Comparison of ENCODE assay signal across 8 cellular contexts in the genomic region with DNA sequence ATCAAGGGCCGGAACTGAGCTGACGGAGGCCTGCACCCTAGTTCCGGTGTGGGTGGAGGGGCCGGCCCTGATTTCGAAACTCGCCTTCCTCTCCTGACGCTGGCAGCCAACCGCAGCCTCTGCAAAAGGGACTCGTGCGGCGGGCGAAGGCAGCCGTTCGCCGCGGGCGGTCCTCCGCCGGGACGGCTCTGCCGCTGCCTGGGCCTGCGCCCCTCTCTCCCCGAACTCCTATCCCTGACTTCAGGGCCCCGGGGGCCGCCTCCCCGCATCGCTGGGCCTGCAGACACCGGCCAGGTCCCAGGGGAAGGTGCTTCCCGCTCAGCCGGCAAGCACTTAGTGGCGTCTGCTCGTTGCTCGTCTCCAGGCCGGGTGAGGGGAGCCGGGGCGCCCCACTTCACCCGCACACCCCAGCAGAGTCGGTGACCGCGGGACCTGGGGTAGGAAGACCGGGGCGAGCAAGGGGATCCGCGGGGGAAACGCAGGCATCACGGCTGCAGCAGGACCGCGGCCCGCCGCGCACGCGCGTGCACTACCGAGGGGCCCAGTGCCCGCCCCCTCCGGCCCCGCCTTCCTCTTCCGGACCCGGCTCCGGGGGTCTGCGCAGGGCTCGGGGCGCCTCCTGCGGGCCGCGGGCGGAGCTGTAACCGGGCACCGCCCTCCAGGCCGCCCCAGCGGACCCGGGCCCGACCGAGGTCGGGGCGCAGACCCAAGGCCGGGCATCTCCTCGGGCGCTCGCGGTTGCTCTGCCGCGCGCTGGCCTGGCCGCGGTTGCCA. TPM values are rescaled to one million over a fixed set of nuclear protein-coding genes. Genes with fewer than 3 reads are reported as not detected.
DNase-seq lines count a peak whose midpoint lies in the region; TF ChIP-seq lines count a peak whose summit lies in the region.

No MANE protein-coding gene starts in this region.

- in situ Hi-C loops in SK-MEL-5 (cut with HindIII; ENCODE audit: low pct_unique_long_range_greater_than_20kb, low sequenced_read_pairs), result no loop called here

- H3K36me3 Mint-ChIP-seq in activated naive CD4-positive, alpha-beta T cell treated with anti-CD3 and anti-CD28 coated beads, Interleukin-2, amount 50 U/mL, for 24 hours, result peaks cover 2% of the 10 kb centered on the region
- no peaks in the 10 kb centered on the region for H3K36me3 Mint-ChIP-seq in glutamatergic neuron (ENCODE audit: unreplicated experiment)
- H3K36me3 Mint-ChIP-seq in osteocyte (ENCODE audit: unreplicated experiment), result peaks cover 5% of the 10 kb centered on the region

- H3K4me3 ChIP-seq in GM06990 (replicated peaks; ENCODE audit: low read depth, low read length) (peak overlapping the region; percentile 91), MM.1S (ENCODE audit: low read length) (peak overlapping the region; percentile 100), thymus (ENCODE audit: low read length) (peak overlapping the region; percentile 71)

- H3K9me3 ChIP-seq in MM.1S (replicated peaks; ENCODE audit: insufficient read depth, low read length), result no peaks in the 10 kb centered on the region
- no peaks in the 10 kb centered on the region for H3K9me3 ChIP-seq in thymus (ENCODE audit: control insufficient read depth)

- H3K36me3 ChIP-seq in GM06990 (ENCODE audit: control insufficient read depth, insufficient read depth, low read length) (peaks cover 35% of the 10 kb centered on the region), MM.1S (replicated peaks; ENCODE audit: insufficient read depth, low read length) (peaks cover 13% of the 10 kb centered on the region), thymus (ENCODE audit: control insufficient read depth, insufficient read depth) (peaks cover 52% of the 10 kb centered on the region)

- H3K79me2 ChIP-seq in MM.1S (ENCODE audit: low read length), result peaks cover 38% of the 10 kb centered on the region

- DNase-seq in GM06990 (ENCODE audit: extremely low read depth, insufficient read length), result peak; percentile 94
- peak; percentile 89 for DNase-seq in HCEC 1CT
- DNase-seq in MM.1S, result peak; percentile 93
- peak; percentile 80 for DNase-seq in SK-MEL-5 (ENCODE audit: low read depth, low spot score)
- DNase-seq in glutamatergic neuron, result peak; percentile 94
- DNase-seq in osteocyte (ENCODE audit: extremely low spot score, unreplicated experiment), result peak; percentile 96

- TF ChIP-seq CTCF in GM06990 (IDR thresholded peaks at IDR 0.05; ENCODE audit: insufficient read depth, low read length, poor library complexity, severe bottlenecking), result peak; percentile 15
- peak; percentile 21 for TF ChIP-seq CTCF in MM.1S (IDR thresholded peaks at IDR 0.05; ENCODE audit: low read length)
- peak; percentile 55 for TF ChIP-seq CTCF in glutamatergic neuron (IDR thresholded peaks at IDR 0.05; ENCODE audit: partially characterized antibody, unreplicated experiment)
- peak; percentile 58 for TF ChIP-seq CTCF in osteocyte (IDR thresholded peaks at IDR 0.05)

- peaks cover 37% of the 10 kb centered on the region for H3F3A ChIP-seq in MM.1S (ENCODE audit: insufficient read depth, low read length)

- peak overlapping the region; percentile 80 for H3K4me3 Mint-ChIP-seq in activated naive CD4-positive, alpha-beta T cell treated with anti-CD3 and anti-CD28 coated beads, Interleukin-2, amount 50 U/mL, for 24 hours
- H3K4me3 Mint-ChIP-seq in glutamatergic neuron (ENCODE audit: unreplicated experiment) (peak overlapping the region; percentile 82), osteocyte (ENCODE audit: unreplicated experiment) (peak overlapping the region; percentile 76)

- under 1% methylated on average over 87 of the region's 87 CpGs for WGBS in thymus

- peaks cover 33% of the 10 kb centered on the region for H3K4me1 Mint-ChIP-seq in activated naive CD4-positive, alpha-beta T cell treated with anti-CD3 and anti-CD28 coated beads, Interleukin-2, amount 50 U/mL, for 24 hours
- H3K4me1 Mint-ChIP-seq in glutamatergic neuron (ENCODE audit: low read depth, unreplicated experiment), result peaks cover 7% of the 10 kb centered on the region
- peaks cover 36% of the 10 kb centered on the region for H3K4me1 Mint-ChIP-seq in osteocyte (ENCODE audit: unreplicated experiment)

- peak overlapping the region; percentile 98 for H3K27ac Mint-ChIP-seq in activated naive CD4-positive, alpha-beta T cell treated with anti-CD3 and anti-CD28 coated beads, Interleukin-2, amount 50 U/mL, for 24 hours
- H3K27ac Mint-ChIP-seq in glutamatergic neuron (ENCODE audit: unreplicated experiment) (peak overlapping the region; percentile 91), osteocyte (ENCODE audit: unreplicated experiment) (peak overlapping the region; percentile 93)

- H3K9me3 Mint-ChIP-seq in activated naive CD4-positive, alpha-beta T cell treated with anti-CD3 and anti-CD28 coated beads, Interleukin-2, amount 50 U/mL, for 24 hours, result no peaks in the 10 kb centered on the region
- peaks cover 13% of the 10 kb centered on the region for H3K9me3 Mint-ChIP-seq in glutamatergic neuron (ENCODE audit: unreplicated experiment)
- no peaks in the 10 kb centered on the region for H3K9me3 Mint-ChIP-seq in osteocyte (ENCODE audit: unreplicated experiment)

- H3K9ac ChIP-seq in MM.1S (ENCODE audit: low read length), result peak overlapping the region; percentile 100

- peak overlapping the region; percentile 100 for H3K4me2 ChIP-seq in MM.1S (ENCODE audit: low read depth, low read length)

- H4K20me1 ChIP-seq in MM.1S (ENCODE audit: insufficient read depth, low read length), result no peaks in the 10 kb centered on the region

- no peaks in the 10 kb centered on the region for H3K27me3 Mint-ChIP-seq in activated naive CD4-positive, alpha-beta T cell treated with anti-CD3 and anti-CD28 coated beads, Interleukin-2, amount 50 U/mL, for 24 hours
- H3K27me3 Mint-ChIP-seq in glutamatergic neuron (ENCODE audit: unreplicated experiment) (peaks cover 16% of the 10 kb centered on the region), osteocyte (ENCODE audit: unreplicated experiment) (no peaks in the 10 kb centered on the region)

- no peaks in the 10 kb centered on the region for H3K9me2 ChIP-seq in MM.1S (replicated peaks; ENCODE audit: insufficient read depth, low read length)

- no peaks in the 10 kb centered on the region for H3K27me3 ChIP-seq in GM06990 (replicated peaks; ENCODE audit: control insufficient read depth, insufficient read depth, low read length)
- no peaks in the 10 kb centered on the region for H3K27me3 ChIP-seq in MM.1S (replicated peaks; ENCODE audit: insufficient read depth, low read length)
- H3K27me3 ChIP-seq in thymus (ENCODE audit: control insufficient read depth, insufficient read depth), result no peaks in the 10 kb centered on the region

- H3K4me1 ChIP-seq in MM.1S (ENCODE audit: low read length), result peaks cover 19% of the 10 kb centered on the region
- H3K4me1 ChIP-seq in thymus (ENCODE audit: control insufficient read depth, insufficient read depth, low read length), result peaks cover 26% of the 10 kb centered on the region

- peak overlapping the region; percentile 56; the same call in 1 of the 2 replicates for H2AFZ ChIP-seq in MM.1S (ENCODE audit: low read length)

- H3K27ac ChIP-seq in MM.1S (ENCODE audit: low read length) (peak overlapping the region; percentile 100), thymus (ENCODE audit: low read depth) (peak overlapping the region; percentile 95)

RNA-seq across cellular contexts. Expression of gene ANKRD13D, which starts 0.5 kb away (rescaled TPM):
- 16.9 and 17.8 TPM in 2 replicates for total RNA-seq in SK-MEL-5 (2014; rRNA removed; shearing (Covaris generic))
- polyA plus RNA-seq in SK-MEL-5 (2015; cell fraction: cytosol; rRNA removed), result 25.8 and 34.8 TPM in 2 replicates
- polyA plus RNA-seq in SK-MEL-5 (2015; cell fraction: nucleus; rRNA removed), result 154 and 166 TPM in 2 replicates
- 109 TPM for total RNA-seq in glutamatergic neuron (ENCODE audit: unreplicated experiment)
- total RNA-seq in osteocyte, result 54.3 and 56.2 TPM in 2 replicates
- polyA plus RNA-seq in thymus, result 99.1 TPM

RNA-seq across cellular contexts. Expression of gene SSH3, which starts 14.7 kb away (rescaled TPM):
- 3.8 and 5.9 TPM in 2 replicates for total RNA-seq in SK-MEL-5 (2014; rRNA removed; shearing (Covaris generic))
- 11.4 and 14.1 TPM in 2 replicates for polyA plus RNA-seq in SK-MEL-5 (2015; cell fraction: cytosol; rRNA removed)
- 49.6 and 63.5 TPM in 2 replicates for polyA plus RNA-seq in SK-MEL-5 (2015; cell fraction: nucleus; rRNA removed)
- total RNA-seq in glutamatergic neuron (ENCODE audit: unreplicated experiment), result 8.3 TPM
- total RNA-seq in osteocyte, result 28.5 and 28.6 TPM in 2 replicates
- polyA plus RNA-seq in thymus, result 11.8 TPM

RNA-seq across cellular contexts. Expression of gene GRK2, which starts 22.4 kb away (rescaled TPM):
- 25.0 and 29.6 TPM in 2 replicates for total RNA-seq in SK-MEL-5 (2014; rRNA removed; shearing (Covaris generic))
- 47.7 and 66.1 TPM in 2 replicates for polyA plus RNA-seq in SK-MEL-5 (2015; cell fraction: cytosol; rRNA removed)
- polyA plus RNA-seq in SK-MEL-5 (2015; cell fraction: nucleus; rRNA removed), result 81.7 and 109 TPM in 2 replicates
- total RNA-seq in glutamatergic neuron (ENCODE audit: unreplicated experiment) (52.2 TPM), osteocyte (41.5 and 45.0 TPM in 2 replicates)
- polyA plus RNA-seq in thymus, result 158 TPM

Comparison
In these comparisons a context has a peak if more than half of its experiments do, and no peak if none do; other contexts are left out.
1. Peak in every context shown above with its lines: DNase-seq, H3K4me3 ChIP-seq and H3K27ac ChIP-seq.